In the genomic region with DNA sequence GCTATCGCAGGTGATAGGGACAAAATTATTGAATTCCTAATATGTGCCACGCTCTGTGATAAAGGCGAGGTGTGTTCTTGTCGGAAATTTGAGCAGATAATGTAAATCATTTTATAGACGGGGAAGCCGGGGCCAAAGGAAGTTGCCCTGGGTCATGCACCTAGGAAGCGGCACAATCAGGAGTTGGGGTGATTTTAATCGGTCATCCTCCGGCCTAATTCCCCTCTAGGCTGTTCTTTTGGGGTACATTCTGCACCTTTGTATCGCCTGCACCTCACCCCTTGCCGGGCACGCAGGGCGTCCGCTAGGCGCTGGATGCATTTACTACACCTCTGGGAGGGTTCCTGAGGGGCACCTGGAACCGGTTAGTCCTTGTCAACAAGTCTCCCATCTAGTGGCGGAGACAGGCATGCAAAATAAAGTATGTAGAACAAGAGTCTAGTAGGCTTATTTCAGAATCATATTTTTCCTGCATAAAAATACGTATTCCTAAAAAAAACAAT, we compare ENCODE assay signal across 8 cellular contexts. TPM values are rescaled to one million over a fixed set of nuclear protein-coding genes. Genes with fewer than 3 reads are reported as not detected.
DNase-seq lines count a peak whose midpoint lies in the region; ATAC-seq and TF ChIP-seq lines count a peak whose summit lies in the region.

No MANE protein-coding gene starts in this region.

- H3K4me1 Mint-ChIP-seq in CD4-positive, alpha-beta T cell (ENCODE audit: low read depth): peaks cover 37% of the 10 kb centered on the region

- peaks cover 9% of the 10 kb centered on the region for H3K79me2 ChIP-seq in OCI-LY1 (ENCODE audit: insufficient read depth, low read length)
- H3K79me2 ChIP-seq in parathyroid adenoma: peaks cover 3% of the 10 kb centered on the region

- peak overlapping the region; percentile 81 for H3K9ac ChIP-seq in OCI-LY1 (ENCODE audit: low read length)
- H3K9ac ChIP-seq in parathyroid adenoma: no peak overlapping the region

- CTCF ChIA-PET in CD4-positive, alpha-beta T cell (lab: Charles Lee): interaction anchor here (1.1 to 1.9 kb wide), 4 partner anchors 12 to 76 kb away, joined by 3 to 7 read pairs (median 5); no protein-coding TSS in a partner anchor

- intact Hi-C loops in CD4-positive, alpha-beta T cell (cut with DNase I, micrococcal nuclease): loop anchor here (1.0 to 10.0 kb wide), 7 partner anchors 10 to 693 kb away; a partner anchor contains a TSS
- intact Hi-C loops in Right ventricle myocardium inferior (cut with DNase I): loop anchor here (2.0 kb wide), 1 partner anchor 74 kb away; a partner anchor contains a TSS

- H3K36me3 ChIP-seq in OCI-LY1 (ENCODE audit: insufficient read depth, low read length) (peaks cover 18% of the 10 kb centered on the region; the same call in 1 of the 2 replicates), parathyroid adenoma (ENCODE audit: control insufficient read depth, insufficient read depth, low read length) (no peaks in the 10 kb centered on the region)

- peak overlapping the region; percentile 96 for H3K4me2 ChIP-seq in OCI-LY1 (ENCODE audit: low read length)
- peak overlapping the region; percentile 62 for H3K4me2 ChIP-seq in parathyroid adenoma (ENCODE audit: low read length)

- H3K4me3 Mint-ChIP-seq in CD4-positive, alpha-beta T cell: peak overlapping the region; percentile 99

- ATAC-seq in CD4-positive, alpha-beta T cell (ENCODE audit: poor library complexity): peak; percentile 61
- ATAC-seq in GM19023 (IDR thresholded peaks at IDR 0.05; ENCODE audit: unreplicated experiment) (peak; percentile 46), HG03354 (IDR thresholded peaks at IDR 0.05; ENCODE audit: poor library complexity, severe bottlenecking, unreplicated experiment) (peak; percentile 48), Right ventricle myocardium inferior (peak; percentile 43), HG03196 (IDR thresholded peaks at IDR 0.05; ENCODE audit: unreplicated experiment) (no peak)

- DNase-seq in CD4-positive, alpha-beta T cell: peak; percentile 33 to 65 (median 46)
- DNase-seq in activated naive CD4-positive, alpha-beta T cell treated with Interleukin-2 at 50 U/mL for 16 hours: peak; percentile 53
- DNase-seq in Right ventricle myocardium inferior (ENCODE audit: missing footprints): no peak

- H3K4me1 ChIP-seq in OCI-LY1 (ENCODE audit: insufficient read depth, low read length, severe bottlenecking): peaks cover 26% of the 10 kb centered on the region
- H3K4me1 ChIP-seq in parathyroid adenoma: peaks cover 17% of the 10 kb centered on the region

- H3K9me3 Mint-ChIP-seq in CD4-positive, alpha-beta T cell: no peaks in the 10 kb centered on the region

- H3K4me3 ChIP-seq in OCI-LY1 (ENCODE audit: low read depth, low read length, poor library complexity, severe bottlenecking): peak overlapping the region; percentile 100
- peak overlapping the region; percentile 61 for H3K4me3 ChIP-seq in parathyroid adenoma (ENCODE audit: low read depth, low read length)

- H3K27me3 Mint-ChIP-seq in CD4-positive, alpha-beta T cell: no peaks in the 10 kb centered on the region

- H2AFZ ChIP-seq in OCI-LY1 (ENCODE audit: low read length) (peak overlapping the region; percentile 49), parathyroid adenoma (peak overlapping the region; percentile 99)

- peak; percentile 58 for TF ChIP-seq CTCF in CD4-positive, alpha-beta T cell (IDR thresholded peaks at IDR 0.05)
- TF ChIP-seq CTCF in OCI-LY1 (IDR thresholded peaks at IDR 0.05; ENCODE audit: low read length) (peak; percentile 53), parathyroid adenoma (IDR thresholded peaks at IDR 0.05) (peak; percentile 25)

- peak overlapping the region; percentile 90 for H3K27ac Mint-ChIP-seq in CD4-positive, alpha-beta T cell

- H3K27me3 ChIP-seq in CD4-positive, alpha-beta T cell (ENCODE audit: control insufficient read depth, insufficient read depth, low read length): no peaks in the 10 kb centered on the region
- no peaks in the 10 kb centered on the region for H3K27me3 ChIP-seq in OCI-LY1 (ENCODE audit: insufficient read depth, low read length)
- H3K27me3 ChIP-seq in parathyroid adenoma (ENCODE audit: control insufficient read depth, insufficient read depth, low read length): no peaks in the 10 kb centered on the region

- no peaks in the 10 kb centered on the region for H4K20me1 ChIP-seq in OCI-LY1 (ENCODE audit: insufficient read depth, low read length)

- POLR2A ChIA-PET in CD4-positive, alpha-beta T cell (lab: Charles Lee): interaction anchor here (1.3 kb wide), 1 partner anchor 11 kb away, joined by 3 read pairs; no protein-coding TSS in a partner anchor

- peak overlapping the region; percentile 26 for H3K27ac ChIP-seq in CD4-positive, alpha-beta T cell (ENCODE audit: low read depth, low read length)
- H3K27ac ChIP-seq in OCI-LY1 (ENCODE audit: low read depth, low read length, poor library complexity, severe bottlenecking) (peak overlapping the region; percentile 15), parathyroid adenoma (peak overlapping the region; percentile 55)

- H3K9me3 ChIP-seq in CD4-positive, alpha-beta T cell (ENCODE audit: control insufficient read depth, low read length): no peaks in the 10 kb centered on the region
- no peaks in the 10 kb centered on the region for H3K9me3 ChIP-seq in OCI-LY1 (ENCODE audit: low read length)
- H3K9me3 ChIP-seq in parathyroid adenoma (ENCODE audit: control insufficient read depth, low read length): no peaks in the 10 kb centered on the region

- peaks cover 38% of the 10 kb centered on the region for H3K36me3 Mint-ChIP-seq in CD4-positive, alpha-beta T cell (ENCODE audit: low read depth)

- H3K9me2 ChIP-seq in OCI-LY1 (ENCODE audit: low read depth, low read length): no peaks in the 10 kb centered on the region

- no peaks in the 10 kb centered on the region for H3F3A ChIP-seq in OCI-LY1 (ENCODE audit: insufficient read depth, low read length)

RNA-seq across cellular contexts. Expression of a gene that starts 0.6 kb away (rescaled TPM):
- total RNA-seq in CD4-positive, alpha-beta T cell: 10 to 100 TPM; 26.8 to 34.0 TPM
- total RNA-seq in Right ventricle myocardium inferior: 63.8 TPM

RNA-seq across cellular contexts. Expression of a gene that starts 16.8 kb away (rescaled TPM):
- 1 to 10 TPM in 1 of 2 experiments, under 1 TPM in 1; 0.42 to 1.2 TPM for total RNA-seq in CD4-positive, alpha-beta T cell
- 0.54 TPM for total RNA-seq in Right ventricle myocardium inferior

RNA-seq across cellular contexts. Expression of a gene that starts 59.6 kb away (rescaled TPM):
- total RNA-seq in CD4-positive, alpha-beta T cell: not detected
- not detected for total RNA-seq in Right ventricle myocardium inferior
